8 cellular contexts compared by ENCODE assay signal in genomic region chr22:38873469-38874411, GRCh38. TPM values are rescaled to one million over a fixed set of nuclear protein-coding genes. Genes with fewer than 3 reads are reported as not detected.
DNase-seq lines count a peak whose midpoint lies in the region; ATAC-seq and TF ChIP-seq lines count a peak whose summit lies in the region.

No MANE protein-coding gene starts in this region.

- H3K79me2 ChIP-seq in hepatocyte, result peaks cover 27% of the 10 kb centered on the region

- peak overlapping the region; percentile 89 for H3K4me2 ChIP-seq in hepatocyte

- peak; percentile 68 for DNase-seq in GM10266 (ENCODE audit: extremely low spot score)
- peak; percentile 68 for DNase-seq in NCI-H510A (lab: John Stamatoyannopoulos, UW)
- DNase-seq in activated T-helper 1 cell treated with Interleukin-2 at 50 U/mL for 16 hours (ENCODE audit: low read depth), result peak; percentile 48
- peak; percentile 41 for DNase-seq in hepatocyte (ENCODE audit: low spot score)
- peak; percentile 73 for DNase-seq in stimulated activated CD4-positive, alpha-beta T cell treated with anti-CD3 and anti-CD28 coated beads, Interleukin-4, amount 100 ng/mL, for 1 hour
- no peak for DNase-seq in SK-N-DZ (ENCODE audit: low spot score)
- no peak for DNase-seq in GM19240 (ENCODE audit: insufficient read length, low spot score)

- ATAC-seq in HG02759 (IDR thresholded peaks at IDR 0.05; ENCODE audit: unreplicated experiment), result no peak

- H3K4me1 ChIP-seq in hepatocyte (ENCODE audit: insufficient read depth), result peaks cover 16% of the 10 kb centered on the region

- peak overlapping the region; percentile 94 for H3K4me3 ChIP-seq in hepatocyte

- H4K20me1 ChIP-seq in hepatocyte (ENCODE audit: insufficient read depth, poor library complexity, severe bottlenecking), result peaks cover 12% of the 10 kb centered on the region

- H2AFZ ChIP-seq in hepatocyte, result peak overlapping the region; percentile 95

- H3K27ac ChIP-seq in hepatocyte, result peak overlapping the region; percentile 99

- no peaks in the 10 kb centered on the region for H3K9me2 ChIP-seq in hepatocyte (replicated peaks; ENCODE audit: insufficient read depth)

- 59% methylated on average over 9 of the region's 9 CpGs for WGBS in hepatocyte (ENCODE audit: low lambda C conversion rate, missing lambda C conversion rate)

- TF ChIP-seq CTCF in GM10266 (IDR thresholded peaks at IDR 0.05; ENCODE audit: control insufficient read depth, insufficient read depth, low read depth, missing control alignments) (no peak), hepatocyte (IDR thresholded peaks at IDR 0.05; ENCODE audit: poor library complexity) (no peak)

- H3K9me3 ChIP-seq in hepatocyte (ENCODE audit: low read depth), result no peaks in the 10 kb centered on the region

- no peaks in the 10 kb centered on the region for H3K27me3 ChIP-seq in hepatocyte

- H3K36me3 ChIP-seq in hepatocyte (replicated peaks; ENCODE audit: insufficient read depth, low read depth), result no peaks in the 10 kb centered on the region

RNA-seq across cellular contexts. Expression of gene CBX6, which starts 1.7 kb away (rescaled TPM):
- 30.7 and 42.9 TPM in 2 replicates for total RNA-seq in hepatocyte
- polyA plus RNA-seq in hepatocyte, result 40.6 and 45.4 TPM in 2 replicates
- polyA plus RNA-seq in SK-N-DZ (2014; cell fraction: cytosol; rRNA removed), result 9.2 and 11.0 TPM in 2 replicates
- polyA plus RNA-seq in SK-N-DZ (2014; cell fraction: nucleus; rRNA removed), result 24.2 and 30.2 TPM in 2 replicates

RNA-seq across cellular contexts. Expression of gene NPTXR, which starts 29.9 kb away (rescaled TPM):
- 3.1 and 3.8 TPM in 2 replicates for total RNA-seq in hepatocyte
- 3.3 TPM in 2 replicates for polyA plus RNA-seq in hepatocyte
- polyA plus RNA-seq in SK-N-DZ (2014; cell fraction: cytosol; rRNA removed), result 0.57 and 0.65 TPM in 2 replicates
- polyA plus RNA-seq in SK-N-DZ (2014; cell fraction: nucleus; rRNA removed), result 0.38 and 0.39 TPM in 2 replicates

Comparison
In these comparisons a context has a peak if more than half of its experiments do, and no peak if none do; other contexts are left out.
1. DNase-seq: peak in GM10266 (single experiment), NCI-H510A (single experiment), activated T-helper 1 cell treated with Interleukin-2 at 50 U/mL for 16 hours (single experiment), hepatocyte (single experiment) and stimulated activated CD4-positive, alpha-beta T cell treated with anti-CD3 and anti-CD28 coated beads, Interleukin-4, amount 100 ng/mL, for 1 hour (single experiment); none in SK-N-DZ (single experiment) and GM19240 (single experiment).